In genomic region chr12:58548801-58549200, GRCh38 we compare ENCODE assay signal across 9 cellular contexts.
"Had no signal": no experiment of that assay in that cellular context is flagged by ENCODE, and none has a peak within 500 bp of the region (broad histone marks: within the 10 kb centered on the region; RNA-seq: fewer than 3 reads in every experiment).

No MANE protein-coding gene starts in this region.

- H3K9ac ChIP-seq: GM23248 had no signal

- ATAC-seq: GM23338, HCT116 had no signal

- H2AFZ ChIP-seq: GM23248, GM23338 had no signal

- H3K4me2 ChIP-seq: GM23338 had no signal

- H3K36me3 ChIP-seq: HAP-1 had no signal

- H3K9me3 ChIP-seq: HAP-1 had no signal

- H3K4me1 ChIP-seq: HAP-1 had no signal

- DNase-seq: GM23248, GOT3, H7, H9, HCEC 1CT, HFFc6 had no signal

- H3K27ac ChIP-seq: GM23248 had no signal

- H3K4me3 ChIP-seq: GM23248, GM23338, HAP-1 had no signal
